ENCODE assay signal across 22 cellular contexts in the genomic region with DNA sequence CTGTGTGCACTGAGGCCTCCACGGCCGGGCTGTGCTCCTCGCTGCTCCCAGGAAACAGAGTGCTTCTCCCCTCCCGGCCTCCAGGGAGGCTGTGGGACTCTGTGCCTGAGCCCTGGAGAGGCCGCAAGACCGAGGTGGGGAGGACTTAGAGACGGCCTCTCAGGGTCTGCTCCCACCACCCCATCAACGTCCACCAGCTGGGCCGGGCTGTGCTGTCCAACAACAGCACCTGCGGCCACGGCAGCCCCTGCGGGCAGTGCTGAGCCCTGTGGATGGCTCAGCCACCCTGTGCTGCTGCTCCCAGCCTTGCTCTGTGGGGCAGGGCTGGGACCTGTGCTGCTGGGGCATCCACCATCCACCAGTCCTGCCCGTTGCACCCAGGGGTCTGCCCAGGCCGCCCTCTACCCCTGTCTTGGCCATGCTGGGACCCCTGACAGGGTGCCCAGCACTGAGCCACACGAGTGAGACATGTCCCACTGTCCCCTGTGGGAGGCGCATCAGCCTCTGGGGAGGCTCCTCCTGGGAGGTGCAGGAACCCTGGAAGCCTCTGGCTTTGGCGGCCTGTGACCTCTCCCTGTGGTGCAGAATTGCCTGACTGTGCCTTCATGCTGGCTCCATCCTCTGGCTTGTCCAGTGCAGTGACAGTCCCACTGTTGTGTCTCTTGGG. TPM values are rescaled to one million over a fixed set of nuclear protein-coding genes. Genes with fewer than 3 reads are reported as not detected.
DNase-seq lines count a peak whose midpoint lies in the region; ATAC-seq and TF ChIP-seq lines count a peak whose summit lies in the region.
"Had no signal": no experiment of that assay in that cellular context is flagged by ENCODE, and none has a peak within 500 bp of the region (broad histone marks: within the 10 kb centered on the region; RNA-seq: fewer than 3 reads in every experiment).

No MANE protein-coding gene starts in this region.

- no TSS peak for BruUV-seq in Panc1 (replicated peaks; lab: Mats Ljungman, UMichigan)

- H3K36me3 ChIP-seq in Panc1 (ENCODE audit: control insufficient read depth, insufficient read depth, low read length) = no peaks in the 10 kb centered on the region; the same call in 1 of the 2 replicates
- peaks cover 0 to 78% (median 8%) of the 10 kb centered on the region in 6 donors for H3K36me3 ChIP-seq in spleen
- H3K36me3 ChIP-seq in naive thymus-derived CD4-positive, alpha-beta T cell (ENCODE audit: control insufficient read depth in 2 of 3, insufficient read depth in 3 of 3, low read length in 3 of 3) = no peaks in the 10 kb centered on the region
- H3K36me3 ChIP-seq: ovary had no signal

- H4K91ac ChIP-seq in H9 (ENCODE audit: insufficient read length, low read depth, low read length) = no peak overlapping the region

- ATAC-seq in Panc1 (0 out of 2 replicates have a peak, but pooled peaks have one; percentile 28), left ventricle myocardium superior (no peak), GM18873 (IDR thresholded peaks at IDR 0.05; ENCODE audit: low FRiP score, unreplicated experiment) (no peak)
- ATAC-seq in naive thymus-derived CD4-positive, alpha-beta T cell = no peak
- ATAC-seq: activated CD8-positive, alpha-beta memory T cell treated with anti-CD3 and anti-CD28 coated beads, Interleukin-2, amount 10 ng/mL, durations not matched to agents 7 days and 5 days; left lobe of liver had no signal

- no peak overlapping the region for H3K4ac ChIP-seq in H9 (ENCODE audit: low read depth, low read length)

- no peaks in the 10 kb centered on the region for H3K4me1 ChIP-seq in H9 (ENCODE audit: insufficient read depth, low read length)
- no peaks in the 10 kb centered on the region for H3K4me1 ChIP-seq in Panc1 (ENCODE audit: control insufficient read depth, insufficient read depth, low read length)
- peaks cover 0 to 24% (median 8%) of the 10 kb centered on the region in 6 donors for H3K4me1 ChIP-seq in spleen
- no peaks in the 10 kb centered on the region for H3K4me1 ChIP-seq in naive thymus-derived CD4-positive, alpha-beta T cell (ENCODE audit: control insufficient read depth in 2 of 2, insufficient read depth in 2 of 2, low read length in 2 of 2)

- H4K20me1 ChIP-seq in H9 (ENCODE audit: control insufficient read depth, insufficient read depth, insufficient read length) = no peaks in the 10 kb centered on the region

- no peaks in the 10 kb centered on the region for H3K79me2 ChIP-seq in H9 (ENCODE audit: insufficient read depth, low read length)

- H3K27me3 ChIP-seq in H9 (ENCODE audit: insufficient read depth, low read length) (no peaks in the 10 kb centered on the region), Panc1 (ENCODE audit: control insufficient read depth, insufficient read depth, low read length) (no peaks in the 10 kb centered on the region), spleen (replicated peaks in 1 of 7) (peaks cover 0 to 10% (median 0%) of the 10 kb centered on the region in 7 donors)
- no peaks in the 10 kb centered on the region for H3K27me3 ChIP-seq in naive thymus-derived CD4-positive, alpha-beta T cell (ENCODE audit: control insufficient read depth in 2 of 2, insufficient read depth in 2 of 2, low read length in 2 of 2)
- H3K27me3 ChIP-seq: ovary had no signal

- no CpG with 5 or more reads among the region's 17 CpGs for WGBS in H9 (ENCODE audit: extremely low coverage, insufficient read length, low lambda C conversion rate)
- 78 to 91% (median 84%) methylated on average over 8 to 17 of the region's 17 CpGs for WGBS in spleen, 5 donors

- POLR2A ChIA-PET in Panc1 (lab: Charles Lee) = no interaction called here
- POLR2A ChIA-PET in naive thymus-derived CD4-positive, alpha-beta T cell (lab: Charles Lee) = no interaction called here

- no peak overlapping the region for H2AFZ ChIP-seq in H9 (ENCODE audit: low read length)

- CTCF ChIA-PET in Panc1 (lab: Charles Lee) = no interaction called here
- CTCF ChIA-PET in naive thymus-derived CD4-positive, alpha-beta T cell (lab: Charles Lee) = no interaction called here

- no peak overlapping the region for H2BK15ac ChIP-seq in H9 (ENCODE audit: low read depth, low read length)

- H3K4me3 ChIP-seq in Panc1 (ENCODE audit: low read depth in 2 of 2, low read length in 2 of 2) (no peak overlapping the region), spleen (no peak overlapping the region)
- H3K4me3 ChIP-seq in naive thymus-derived CD4-positive, alpha-beta T cell (ENCODE audit: low read length) = no peak overlapping the region
- H3K4me3 ChIP-seq: ovary had no signal

- no peak overlapping the region for H3K4me2 ChIP-seq in H9 (ENCODE audit: insufficient read depth, insufficient read length, low read length)
- H3K4me2 ChIP-seq: SK-N-SH had no signal

- no peaks in the 10 kb centered on the region for H3K9me3 ChIP-seq in H9 (ENCODE audit: control insufficient read depth, low read depth, low read length)
- H3K9me3 ChIP-seq in Panc1 (ENCODE audit: control insufficient read depth, insufficient read depth, low read depth, low read length) = no peaks in the 10 kb centered on the region
- H3K9me3 ChIP-seq in spleen = peaks cover 0 to 13% (median 5%) of the 10 kb centered on the region in 8 donors
- H3K9me3 ChIP-seq in naive thymus-derived CD4-positive, alpha-beta T cell (ENCODE audit: control insufficient read depth in 2 of 3, low read length in 3 of 3) = no peaks in the 10 kb centered on the region
- H3K9me3 ChIP-seq: ovary, SK-N-SH had no signal

- no peak for TF ChIP-seq POLR2A in spleen (IDR thresholded peaks at IDR 0.05)

- no peaks in the 10 kb centered on the region for H3K23me2 ChIP-seq in H9 (ENCODE audit: insufficient read length, low read depth, low read length, poor library complexity, severe bottlenecking)

- in situ Hi-C loops in Panc1 (cut with HindIII; ENCODE audit: low pct_unique_long_range_greater_than_20kb, low sequenced_read_pairs) = no loop called here

- no peak overlapping the region for H2AK5ac ChIP-seq in H9 (ENCODE audit: insufficient read length, low read length)

- no peaks in the 10 kb centered on the region for H3K79me1 ChIP-seq in H9 (ENCODE audit: insufficient read depth, low read depth, low read length, poor library complexity, severe bottlenecking)

- no peak overlapping the region for H2BK120ac ChIP-seq in H9 (ENCODE audit: low read depth, low read length, poor library complexity, severe bottlenecking)

- no peak overlapping the region for H2BK20ac ChIP-seq in H9 (ENCODE audit: low read depth, low read length, poor library complexity, severe bottlenecking)

- H3K14ac ChIP-seq in H9 (ENCODE audit: insufficient read depth, low read length) = no peak overlapping the region

- no peak overlapping the region for H3K56ac ChIP-seq in H9 (ENCODE audit: insufficient read length, low read depth, low read length)

- intact Hi-C loops in Panc1 (cut with micrococcal nuclease; ENCODE audit: unreplicated experiment) (no loop called here), left ventricle myocardium superior (cut with micrococcal nuclease) (no loop called here), spleen (cut with DNase I; ENCODE audit: low total_unique reads) (no loop called here)
- intact Hi-C loops in naive thymus-derived CD4-positive, alpha-beta T cell (cut with micrococcal nuclease) = loop anchor here in 1 of 2 donors (10.0 kb wide), 1 partner anchor 89 kb away; a partner anchor contains a TSS

- H3K4me3 Mint-ChIP-seq in H9 (no peak overlapping the region), mesothelial cell of epicardium (no peak overlapping the region)
- no peak overlapping the region for H3K4me3 Mint-ChIP-seq in naive thymus-derived CD4-positive, alpha-beta T cell
- H3K4me3 Mint-ChIP-seq: activated CD8-positive, alpha-beta memory T cell treated with anti-CD3 and anti-CD28 coated beads, Interleukin-2, amount 10 ng/mL, durations not matched to agents 7 days and 5 days; stimulated activated naive CD8-positive, alpha-beta T cell treated with anti-CD3 and anti-CD28 coated beads, Interleukin-15, Interleukin-2, amounts not matched to agents 100 ng/mL and 50 ng/mL, for 24 hours had no signal

- no peak overlapping the region for H3K9ac ChIP-seq in H9 (ENCODE audit: extremely low read depth, insufficient read length, low read length)
- H3K9ac ChIP-seq: SK-N-SH had no signal

- no peak overlapping the region for H3K18ac ChIP-seq in H9 (ENCODE audit: insufficient read length, low read depth, low read length)

- H3K9me3 Mint-ChIP-seq in H9 (peaks cover 8 to 11% of the 10 kb centered on the region in 2 experiments), mesothelial cell of epicardium (peaks cover 9% of the 10 kb centered on the region)
- H3K9me3 Mint-ChIP-seq in naive thymus-derived CD4-positive, alpha-beta T cell = peaks cover 0 to 11% (median 1%) of the 10 kb centered on the region in 11 donors

- no peak overlapping the region for H3T11ph ChIP-seq in H9 (ENCODE audit: low read length)

- TF ChIP-seq CTCF in H9 (conservative IDR thresholded peaks at IDR 0.05) (no peak), Panc1 (IDR thresholded peaks at IDR 0.05) (no peak), spleen (IDR thresholded peaks at IDR 0.05 in 8 of 11, conservative IDR thresholded peaks at IDR 0.05 in 3 of 11) (no peak), mesothelial cell of epicardium (IDR thresholded peaks at IDR 0.05; ENCODE audit: unreplicated experiment) (no peak)

- no peak overlapping the region for H4K8ac ChIP-seq in H9 (replicated peaks; ENCODE audit: insufficient read length, low read depth, low read length)

- DNase-seq in H9 (peak; percentile 29), Panc1 (ENCODE audit: low read depth, low spot score) (no peak), left ventricle myocardium superior (peak; percentile 7), spleen (peak; percentile 58), COLO668 (lab: John Stamatoyannopoulos, UW; ENCODE audit: unreplicated experiment) (no peak), mesothelial cell of epicardium (ENCODE audit: low spot score in 2 of 2, unreplicated experiment in 2 of 2) (no peak)
- DNase-seq in naive thymus-derived CD4-positive, alpha-beta T cell = no peak
- DNase-seq: activated CD8-positive, alpha-beta memory T cell treated with anti-CD3 and anti-CD28 coated beads, Interleukin-2, amount 10 ng/mL, durations not matched to agents 7 days and 5 days; activated gamma-delta T cell; Calu3; caudate nucleus; effector memory CD4-positive, alpha-beta T cell; Karpas-422; NCI-H1105 treated with DMSO at 0.1 percent for 48 hours; NCI-H748 treated with DMSO at 0.1 percent for 48 hours; SK-N-SH; stimulated activated CD4-positive, alpha-beta T cell treated with anti-CD3 and anti-CD28 coated beads, Interleukin-1b, Interleukin-23, amount 100 ng/mL, for 48 hours; T1000 had no signal

- H3K27me3 Mint-ChIP-seq in H9 (ENCODE audit: low read depth) (no peaks in the 10 kb centered on the region; the same call in 1 of the 2 replicates), mesothelial cell of epicardium (ENCODE audit: low read depth) (no peaks in the 10 kb centered on the region)
- H3K27me3 Mint-ChIP-seq in naive thymus-derived CD4-positive, alpha-beta T cell = no peaks in the 10 kb centered on the region
- H3K27me3 Mint-ChIP-seq: activated CD8-positive, alpha-beta memory T cell treated with anti-CD3 and anti-CD28 coated beads, Interleukin-2, amount 10 ng/mL, durations not matched to agents 7 days and 5 days; stimulated activated naive CD8-positive, alpha-beta T cell treated with anti-CD3 and anti-CD28 coated beads, Interleukin-15, Interleukin-2, amounts not matched to agents 100 ng/mL and 50 ng/mL, for 24 hours had no signal

- H3K27ac ChIP-seq in H9 (ENCODE audit: insufficient read length, low read depth, low read length) = no peak overlapping the region
- no peak overlapping the region for H3K27ac ChIP-seq in Panc1 (ENCODE audit: low read length)
- H3K27ac ChIP-seq in spleen = peak overlapping the region in 5 of 8 donors; percentile 33 to 79 (median 73)
- H3K27ac ChIP-seq in naive thymus-derived CD4-positive, alpha-beta T cell (ENCODE audit: low read depth, low read length) = no peak overlapping the region
- H3K27ac ChIP-seq: ovary had no signal

- no peak overlapping the region for H3K23ac ChIP-seq in H9 (ENCODE audit: insufficient read length, low read depth, low read length)

- H4K5ac ChIP-seq in H9 (ENCODE audit: insufficient read length, low read depth, low read length) = no peak overlapping the region

- no peak overlapping the region for H3K27ac Mint-ChIP-seq in H9
- no peak overlapping the region for H3K27ac Mint-ChIP-seq in naive thymus-derived CD4-positive, alpha-beta T cell
- no peak overlapping the region for H3K27ac Mint-ChIP-seq in mesothelial cell of epicardium
- H3K27ac Mint-ChIP-seq: activated CD8-positive, alpha-beta memory T cell treated with anti-CD3 and anti-CD28 coated beads, Interleukin-2, amount 10 ng/mL, durations not matched to agents 7 days and 5 days; stimulated activated naive CD8-positive, alpha-beta T cell treated with anti-CD3 and anti-CD28 coated beads, Interleukin-15, Interleukin-2, amounts not matched to agents 100 ng/mL and 50 ng/mL, for 24 hours had no signal

- no peak overlapping the region for H2BK12ac ChIP-seq in H9 (ENCODE audit: insufficient read length, low read depth, low read length)

- no peak overlapping the region for H2BK5ac ChIP-seq in H9 (ENCODE audit: insufficient read length, low read length)

- H3K36me3 Mint-ChIP-seq in H9 (ENCODE audit: insufficient read depth in 1 of 3, low read depth in 3 of 3) (peaks cover 0 to 5% (median 4%) of the 10 kb centered on the region in 3 experiments; a peak in 4 of 7 replicates), mesothelial cell of epicardium (no peaks in the 10 kb centered on the region)
- peaks cover 0 to 22% (median 7%) of the 10 kb centered on the region in 5 donors for H3K36me3 Mint-ChIP-seq in naive thymus-derived CD4-positive, alpha-beta T cell

- H3K4me1 Mint-ChIP-seq in H9 (peaks cover 0 to 3% of the 10 kb centered on the region in 2 experiments; a peak in 1 of 4 replicates), mesothelial cell of epicardium (no peaks in the 10 kb centered on the region)
- H3K4me1 Mint-ChIP-seq in naive thymus-derived CD4-positive, alpha-beta T cell = peaks cover 0 to 6% (median 0%) of the 10 kb centered on the region in 7 donors
- H3K4me1 Mint-ChIP-seq: activated CD8-positive, alpha-beta memory T cell treated with anti-CD3 and anti-CD28 coated beads, Interleukin-2, amount 10 ng/mL, durations not matched to agents 7 days and 5 days had no signal

RNA-seq across cellular contexts. Expression of a gene that starts 31.2 kb away (rescaled TPM):
- total RNA-seq in H9 (2021) (2.6 and 3.1 TPM in 2 replicates), Panc1 (2021; ENCODE audit: unreplicated experiment) (3.3 TPM), left ventricle myocardium superior (2.1 TPM), spleen (1 to 10 TPM; 1.3 to 4.9 (median 3.4) TPM), mesothelial cell of epicardium (10.9 to 11.9 TPM (median 11.8 TPM) in 3 replicates)
- 3.8 TPM for polyA plus RNA-seq in Panc1 (2012; ENCODE audit: insufficient read length)
- polyA plus RNA-seq in spleen = under 1 TPM; 0.24 to 0.86 (median 0.26) TPM
- total RNA-seq in naive thymus-derived CD4-positive, alpha-beta T cell = 1 to 10 TPM in 3 of 5 experiments, under 1 TPM in 2; 0.79 to 3.3 (median 1.0) TPM
- under 1 TPM; 0.06 to 0.66 TPM for polyA plus RNA-seq in naive thymus-derived CD4-positive, alpha-beta T cell

Comparison
In these comparisons a context has a peak if more than half of its experiments do, and no peak if none do; other contexts are left out.
1. DNase-seq: peak in H9 (single experiment), left ventricle myocardium superior (single experiment) and spleen (single experiment); none in Panc1 (single experiment), naive thymus-derived CD4-positive, alpha-beta T cell (0 of 9), COLO668 (single experiment) and mesothelial cell of epicardium (0 of 2).
2. H3K27ac ChIP-seq: peak in spleen (5 of 8); none in H9 (single experiment), Panc1 (single experiment) and naive thymus-derived CD4-positive, alpha-beta T cell (single experiment).